17 cellular contexts compared by ENCODE assay signal in genomic region chr20:57167292-57167655, GRCh38.
DNase-seq lines count a peak whose midpoint lies in the region; ATAC-seq and TF ChIP-seq lines count a peak whose summit lies in the region.
"Had no signal": no experiment of that assay in that cellular context is flagged by ENCODE, and none has a peak within 500 bp of the region (broad histone marks: within the 10 kb centered on the region; RNA-seq: fewer than 3 reads in every experiment).

No MANE protein-coding gene starts in this region.

- intact Hi-C loops in heart left ventricle (cut with DNase I), result loop anchor here in 1 of 10 donors (5.0 kb wide), 1 partner anchor 95 kb away; no protein-coding TSS in a partner anchor
- intact Hi-C loops in left cardiac atrium (cut with DNase I), result no loop called here
- intact Hi-C loops in posterior vena cava (cut with DNase I), result no loop called here
- intact Hi-C loops in upper lobe of right lung (cut with DNase I), result no loop called here

- H3K9me3 ChIP-seq in heart left ventricle, result peaks cover 0 to 3% (median 0%) of the 10 kb centered on the region in 12 donors
- H3K9me3 ChIP-seq in upper lobe of right lung, result no peaks in the 10 kb centered on the region

- DNase-seq in heart left ventricle (no peak), left cardiac atrium (no peak), caudate nucleus (lab: John Stamatoyannopoulos, UW) (no peak), posterior vena cava (ENCODE audit: low spot score) (peak; percentile 25), upper lobe of right lung (no peak), hippocampal formation (lab: John Stamatoyannopoulos, UW) (no peak)
- DNase-seq: GM23248, H7, MM.1S, NCI-H2029, NCI-H446, NCI-H524 treated with DMSO at 0.1 percent for 48 hours, NCI-H774 had no signal

- peak overlapping the region in 10 of 12 donors; percentile 29 to 85 (median 64) for H3K27ac ChIP-seq in heart left ventricle
- peak overlapping the region; percentile 16 for H3K27ac ChIP-seq in caudate nucleus (ENCODE audit: low read depth, low read length)
- H3K27ac ChIP-seq in upper lobe of right lung, result peak overlapping the region; percentile 40
- H3K27ac ChIP-seq: GM23248, KMS-11, SK-N-MC had no signal

- ATAC-seq in heart left ventricle, result no peak
- ATAC-seq in left cardiac atrium, result no peak
- ATAC-seq in upper lobe of right lung, result no peak
- ATAC-seq in HG02973 (IDR thresholded peaks at IDR 0.05; ENCODE audit: unreplicated experiment), result no peak
- ATAC-seq in GM21360 (IDR thresholded peaks at IDR 0.05; ENCODE audit: unreplicated experiment), result no peak

- 78 to 84% (median 79%) methylated on average over 8 of the region's 8 CpGs for WGBS in heart left ventricle, 4 donors

- H3K4me3 ChIP-seq in heart left ventricle (no peak overlapping the region), upper lobe of right lung (no peak overlapping the region)
- H3K4me3 ChIP-seq: GM23248, SK-N-MC had no signal

- TF ChIP-seq CTCF in heart left ventricle (IDR thresholded peaks at IDR 0.05), result no peak
- no peak for TF ChIP-seq CTCF in upper lobe of right lung (IDR thresholded peaks at IDR 0.05)

- H3K4me1 ChIP-seq in heart left ventricle (peaks cover 0 to 14% (median 0%) of the 10 kb centered on the region in 12 donors), upper lobe of right lung (no peaks in the 10 kb centered on the region)

- H3K36me3 ChIP-seq in heart left ventricle, result no peaks in the 10 kb centered on the region
- H3K36me3 ChIP-seq in upper lobe of right lung, result no peaks in the 10 kb centered on the region

- H3K27me3 ChIP-seq in heart left ventricle, result no peaks in the 10 kb centered on the region
- no peaks in the 10 kb centered on the region for H3K27me3 ChIP-seq in upper lobe of right lung

- no peak for TF ChIP-seq POLR2A in heart left ventricle (IDR thresholded peaks at IDR 0.05)
